In the genomic region with DNA sequence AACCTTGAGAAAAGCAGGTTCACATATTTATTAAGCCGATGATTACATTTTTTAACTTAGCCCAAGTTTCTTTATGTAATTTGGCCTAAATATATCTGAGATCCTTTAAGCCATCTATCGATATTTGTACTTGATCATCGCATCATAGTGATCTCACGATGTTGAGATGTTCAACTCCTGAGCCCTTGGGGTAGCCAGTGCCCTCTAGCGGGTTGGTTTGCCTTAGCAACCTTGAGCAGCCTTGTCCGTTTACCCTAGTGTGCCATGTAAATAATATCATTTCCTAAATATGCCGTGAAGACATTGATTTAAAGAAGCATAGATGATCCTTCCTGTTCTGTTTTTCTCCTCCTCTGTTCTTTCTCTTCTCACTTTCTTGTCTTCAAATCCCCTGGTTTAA, we compare ENCODE assay signal across 17 cellular contexts.
DNase-seq lines count a peak whose midpoint lies in the region; ATAC-seq, FAIRE-seq and TF ChIP-seq lines count a peak whose summit lies in the region.
"Had no signal": no experiment of that assay in that cellular context is flagged by ENCODE, and none has a peak within 500 bp of the region (broad histone marks: within the 10 kb centered on the region; RNA-seq: fewer than 3 reads in every experiment).

No MANE protein-coding gene starts in this region.

- no peak overlapping the region for H3K4me3 ChIP-seq in GM12878
- H3K4me3 ChIP-seq in trophoblast cell (ENCODE audit: low read depth, low read length), result no peak overlapping the region
- H3K4me3 ChIP-seq in MG63, result no peak overlapping the region

- SMC1A ChIA-PET in GM12878 (lab: Charles Lee; ENCODE audit: uncharacterized antibody, unreplicated experiment), result no interaction called here

- DNase-seq in NCI-H1436 (lab: John Stamatoyannopoulos, UW) (peak; percentile 1), NCI-H1436 treated with DMSO at 0.1 percent for 48 hours (lab: John Stamatoyannopoulos, UW) (no peak), HuH-7 (ENCODE audit: low spot score) (peak; percentile 26), GM12878 (ENCODE audit: low read depth, low spot score) (no peak), trophoblast cell (peak; percentile 10 to 50), MG63 (no peak), amniotic stem cell (lab: John Stamatoyannopoulos, UW) (no peak), RKO (ENCODE audit: low spot score) (no peak)
- DNase-seq: 8988T; activated naive CD4-positive, alpha-beta T cell treated with anti-CD3 and anti-CD28 coated beads, Interleukin-2, amount 10 ng/mL, durations not matched to agents 7 days and 5 days; CD4-positive, CD25-positive, alpha-beta regulatory T cell; EL; left cardiac atrium; NCI-H69; T-helper 2 cell had no signal

- FAIRE-seq in GM12878 (lab: Jason Lieb, UNC), result no peak

- H2BK12ac ChIP-seq in trophoblast cell (ENCODE audit: low read length), result no peak overlapping the region

- H2AFZ ChIP-seq in GM12878 (ENCODE audit: control insufficient read depth, low read depth, low read length), result no peak overlapping the region
- H2AFZ ChIP-seq in trophoblast cell (ENCODE audit: insufficient read depth, low read length, poor library complexity), result no peak overlapping the region

- POLR2A ChIA-PET in GM12878 (lab: Charles Lee), result no interaction called here

- H2AK5ac ChIP-seq in trophoblast cell (ENCODE audit: low read length), result no peak overlapping the region

- intact Hi-C loops in GM12878 (cut with micrococcal nuclease; ENCODE audit: unreplicated experiment), result no loop called here

- H3K9me3 ChIP-seq in GM12878 (replicated peaks; ENCODE audit: control insufficient read depth, insufficient read depth, low read length) (no peaks in the 10 kb centered on the region), trophoblast cell (ENCODE audit: insufficient read depth, low read depth, low read length) (no peaks in the 10 kb centered on the region), MG63 (no peaks in the 10 kb centered on the region)
- H3K9me3 ChIP-seq: neutrophil had no signal

- no peak overlapping the region for H4K91ac ChIP-seq in trophoblast cell (ENCODE audit: low read depth, low read length)

- H3K4ac ChIP-seq in trophoblast cell (ENCODE audit: low read depth, low read length), result no peak overlapping the region

- H3K79me2 ChIP-seq in GM12878 (ENCODE audit: control insufficient read depth, insufficient read depth, low read length) (no peaks in the 10 kb centered on the region), trophoblast cell (ENCODE audit: control insufficient read depth, insufficient read depth, low read length, poor library complexity) (no peaks in the 10 kb centered on the region)

- H3K9ac ChIP-seq in GM12878 (ENCODE audit: control insufficient read depth, insufficient read depth, low read length) (no peak overlapping the region), trophoblast cell (ENCODE audit: low read length) (no peak overlapping the region)

- RAD21 ChIA-PET in GM12878 (lab: Charles Lee; ENCODE audit: unreplicated experiment), result no interaction called here

- no peaks in the 10 kb centered on the region for H4K20me1 ChIP-seq in GM12878 (ENCODE audit: control insufficient read depth, insufficient read depth)

- no peak overlapping the region for H3K14ac ChIP-seq in trophoblast cell (ENCODE audit: low read length)

- H3K4me2 ChIP-seq in GM12878 (ENCODE audit: control insufficient read depth, insufficient read depth) (no peak overlapping the region), trophoblast cell (ENCODE audit: low read length) (no peak overlapping the region)

- BruUV-seq in GM12878 (replicated peaks; lab: Mats Ljungman, UMichigan), result no TSS peak

- H2BK5ac ChIP-seq in trophoblast cell (ENCODE audit: low read depth, low read length, poor library complexity), result no peak overlapping the region

- no peaks in the 10 kb centered on the region for H3K36me3 ChIP-seq in GM12878 (ENCODE audit: control insufficient read depth in 2 of 2, insufficient read depth in 2 of 2, low read length in 1 of 2)
- H3K36me3 ChIP-seq in trophoblast cell (ENCODE audit: control insufficient read depth in 1 of 2, insufficient read depth in 2 of 2, low read length in 2 of 2), result no peaks in the 10 kb centered on the region
- H3K36me3 ChIP-seq in MG63, result no peaks in the 10 kb centered on the region
- H3K36me3 ChIP-seq: neutrophil had no signal

- in situ Hi-C loops in GM12878 (cut with MboI), result no loop called here

- no peak overlapping the region for H4K12ac ChIP-seq in trophoblast cell (ENCODE audit: low read depth, low read length)

- TF ChIP-seq RAD21 in GM12878 (IDR thresholded peaks at IDR 0.05; ENCODE audit: insufficient read depth, low read depth, low read length), result no peak

- TF ChIP-seq POLR2A in GM12878 (IDR thresholded peaks at IDR 0.05; ENCODE audit: low read depth, low read length), result no peak

- peak in 2 of 3 experiments; percentile 9 to 18; a peak in 2 of 6 replicates for TF ChIP-seq CTCF in GM12878 (IDR thresholded peaks at IDR 0.05 in 2 of 3, conservative IDR thresholded peaks at IDR 0.05 in 1 of 3; ENCODE audit: control insufficient read depth in 2 of 3, extremely low read depth in 1 of 3, insufficient read depth in 1 of 3, low read depth in 3 of 3, low read length in 3 of 3)

- no peak overlapping the region for H3K18ac ChIP-seq in trophoblast cell (ENCODE audit: low read length)

- H3K27ac ChIP-seq in GM12878 (ENCODE audit: control insufficient read depth, insufficient read depth) (no peak overlapping the region), trophoblast cell (ENCODE audit: low read depth, low read length) (no peak overlapping the region)
- H3K27ac ChIP-seq: neutrophil had no signal

- 71% methylated on average over 7 of the region's 7 CpGs for WGBS in GM12878 (ENCODE audit: insufficient coverage, insufficient replicate concordance, low lambda C conversion rate, missing lambda C conversion rate)
- no CpG with 5 or more reads among the region's 7 CpGs for WGBS in trophoblast cell (ENCODE audit: extremely low coverage, insufficient coverage, insufficient read length)

- CTCF ChIA-PET in GM12878 (lab: Yijun Ruan, JAX), result no interaction called here

- no peaks in the 10 kb centered on the region for H3K4me1 ChIP-seq in GM12878 (ENCODE audit: control insufficient read depth, insufficient read depth, low read length)
- no peaks in the 10 kb centered on the region for H3K4me1 ChIP-seq in trophoblast cell (ENCODE audit: control insufficient read depth in 1 of 2, insufficient read depth in 2 of 2, low read length in 2 of 2)

- no peak for TF ChIP-seq EP300 in GM12878 (IDR thresholded peaks at IDR 0.05; ENCODE audit: borderline replicate concordance in 1 of 2, control insufficient read depth in 1 of 2, low read depth in 2 of 2, low read length in 2 of 2)

- H3K79me1 ChIP-seq in trophoblast cell (ENCODE audit: low read length), result no peaks in the 10 kb centered on the region

- no peak overlapping the region for H4K8ac ChIP-seq in trophoblast cell (ENCODE audit: low read depth, low read length)

- H2BK120ac ChIP-seq in trophoblast cell (ENCODE audit: insufficient read depth, low read length, poor library complexity), result no peak overlapping the region

- H3K27me3 ChIP-seq in GM12878 (replicated peaks in 1 of 2; ENCODE audit: control insufficient read depth in 2 of 2, insufficient read depth in 2 of 2, low read length in 1 of 2) (no peaks in the 10 kb centered on the region), trophoblast cell (ENCODE audit: insufficient read depth, low read length) (no peaks in the 10 kb centered on the region), MG63 (no peaks in the 10 kb centered on the region)
- H3K27me3 ChIP-seq: neutrophil had no signal

- H3K23ac ChIP-seq in trophoblast cell (ENCODE audit: low read length), result no peak overlapping the region

- ATAC-seq in GM12878, result 0 out of 3 replicates have a peak, but pooled peaks have one; percentile 24
- ATAC-seq: left cardiac atrium, Right ventricle myocardium inferior had no signal

TF ChIP-seq in GM12878, 131 proteins besides CTCF, POLR2A, EP300 and RAD21:
- TF ChIP-seq CHD4 (IDR thresholded peaks at IDR 0.05) (no peak), EED (IDR thresholded peaks at IDR 0.05; ENCODE audit: low read depth) (no peak), SREBF1 (IDR thresholded peaks at IDR 0.05; ENCODE audit: low read length) (no peak), RUNX3 (IDR thresholded peaks at IDR 0.05; ENCODE audit: low read length) (no peak), MXI1 (IDR thresholded peaks at IDR 0.05; ENCODE audit: low read depth, low read length) (no peak)
- TF ChIP-seq, protein P1, sequence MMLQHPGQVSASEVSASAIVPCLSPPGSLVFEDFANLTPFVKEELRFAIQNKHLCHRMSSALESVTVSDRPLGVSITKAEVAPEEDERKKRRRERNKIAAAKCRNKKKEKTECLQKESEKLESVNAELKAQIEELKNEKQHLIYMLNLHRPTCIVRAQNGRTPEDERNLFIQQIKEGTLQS (IDR thresholded peaks at IDR 0.05; ENCODE audit: borderline replicate concordance, extremely low read depth, low read depth, low read length), result no peak

Comparison
In these comparisons a context has a peak if more than half of its experiments do, and no peak if none do; other contexts are left out.
1. DNase-seq: peak in NCI-H1436 (single experiment), HuH-7 (single experiment) and trophoblast cell (2 of 2); none in NCI-H1436 treated with DMSO at 0.1 percent for 48 hours (single experiment), GM12878 (single experiment), MG63 (single experiment), amniotic stem cell (single experiment) and RKO (single experiment).